8 cellular contexts compared by ENCODE assay signal in the genomic region with DNA sequence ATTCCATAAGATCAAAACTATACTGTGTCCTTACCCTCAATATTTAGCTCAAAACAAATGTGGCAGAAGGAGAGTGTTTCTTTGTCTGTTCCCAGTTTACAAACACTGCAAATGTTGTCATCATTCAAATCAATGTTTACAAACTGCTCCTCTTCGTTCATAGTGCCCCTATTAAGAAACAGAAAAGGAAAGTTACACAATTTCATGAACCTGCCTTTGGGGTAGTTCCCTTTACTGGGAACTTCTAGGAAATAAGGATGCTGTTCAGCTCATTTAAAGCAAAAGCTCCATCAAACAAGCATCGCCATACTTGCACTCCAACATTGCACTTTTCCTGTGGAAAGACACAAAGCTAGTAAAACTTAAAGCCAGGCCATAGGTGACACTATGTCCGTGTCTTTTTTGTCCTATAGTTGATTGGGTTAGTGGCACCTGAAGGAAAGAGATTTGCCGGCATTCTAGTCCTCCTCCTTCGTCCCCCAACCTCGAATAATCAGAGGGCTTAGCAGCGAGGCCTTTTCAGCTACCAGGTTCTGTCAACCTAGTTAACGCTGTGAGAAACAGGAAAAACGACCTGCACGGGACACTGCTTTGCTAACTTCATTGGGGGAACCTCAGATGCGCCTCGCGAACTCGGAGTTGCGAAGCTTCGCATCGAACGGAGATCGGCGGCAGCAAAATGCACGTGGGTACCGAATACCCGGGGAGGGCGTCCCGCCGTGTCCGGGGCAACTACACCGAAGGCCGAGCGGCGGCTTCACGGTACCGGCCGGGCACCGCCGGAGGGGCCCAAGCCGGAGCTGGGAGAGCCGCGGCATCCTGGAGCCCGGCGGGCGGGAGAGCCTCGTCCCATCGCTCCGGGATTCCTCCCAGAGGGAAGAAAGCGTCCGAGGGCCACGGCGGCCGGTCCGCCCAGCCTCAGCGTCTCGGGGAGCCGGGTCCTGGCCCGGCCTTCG. TPM values are rescaled to one million over a fixed set of nuclear protein-coding genes. Genes with fewer than 3 reads are reported as not detected.
DNase-seq lines count a peak whose midpoint lies in the region; ATAC-seq and TF ChIP-seq lines count a peak whose summit lies in the region.

No MANE protein-coding gene starts in this region.

- H3K27me3 ChIP-seq in esophagus muscularis mucosa (no peaks in the 10 kb centered on the region), subcutaneous abdominal adipose tissue (ENCODE audit: control insufficient read depth in 5 of 5, insufficient read depth in 4 of 5, low read length in 5 of 5) (no peaks in the 10 kb centered on the region)

- no peak for TF ChIP-seq CTCF in esophagus muscularis mucosa (IDR thresholded peaks at IDR 0.05)
- no peak for TF ChIP-seq CTCF in natural killer cell (IDR thresholded peaks at IDR 0.05)

- intact Hi-C loops in esophagus muscularis mucosa (cut with DNase I), result loop anchor here (10.0 kb wide), 1 partner anchor 86 kb away; no protein-coding TSS in a partner anchor
- intact Hi-C loops in natural killer cell (cut with micrococcal nuclease), result loop anchor here (1.0 to 10.0 kb wide), 4 partner anchors 25 to 206 kb away; a partner anchor contains a TSS

- H3K27ac ChIP-seq in esophagus muscularis mucosa (replicated peaks in 1 of 4), result peak overlapping the region; percentile 85 to 94 (median 93)
- H3K27ac ChIP-seq in subcutaneous abdominal adipose tissue (ENCODE audit: low read depth, low read length), result peak overlapping the region; percentile 84

- TF ChIP-seq POLR2A in esophagus muscularis mucosa (IDR thresholded peaks at IDR 0.05; ENCODE audit: low read depth), result no peak

- no peaks in the 10 kb centered on the region for H3K9me3 Mint-ChIP-seq in natural killer cell

- ATAC-seq in HG02885 (IDR thresholded peaks at IDR 0.05; ENCODE audit: poor library complexity, unreplicated experiment) (peak; percentile 14), natural killer cell (peak; percentile 8 to 19 (median 11))

- no peak for TF ChIP-seq EP300 in esophagus muscularis mucosa (IDR thresholded peaks at IDR 0.05)

- H3K4me1 ChIP-seq in esophagus muscularis mucosa, result peaks cover 18 to 30% (median 30%) of the 10 kb centered on the region in 4 donors
- peaks cover 0 to 24% (median 17%) of the 10 kb centered on the region in 5 donors for H3K4me1 ChIP-seq in subcutaneous abdominal adipose tissue (ENCODE audit: control insufficient read depth in 5 of 5, insufficient read depth in 5 of 5, low read length in 5 of 5)

- peak overlapping the region; percentile 5 to 93 (median 88) for H3K9ac ChIP-seq in subcutaneous abdominal adipose tissue (ENCODE audit: low read length in 5 of 5)

- H3K27ac Mint-ChIP-seq in natural killer cell, result peak overlapping the region; percentile 87 to 99

- H3K4me3 Mint-ChIP-seq in natural killer cell, result peak overlapping the region; percentile 92

- H3K4me1 Mint-ChIP-seq in natural killer cell, result peaks cover 41 to 45% of the 10 kb centered on the region in 2 donors

- 2% methylated on average over 17 of the region's 56 CpGs for WGBS in esophagus muscularis mucosa

- H3K4me3 ChIP-seq in esophagus muscularis mucosa, result peak overlapping the region; percentile 75 to 98 (median 92)
- peak overlapping the region; percentile 77 to 94 (median 91) for H3K4me3 ChIP-seq in subcutaneous abdominal adipose tissue (ENCODE audit: low read depth in 1 of 5, low read length in 5 of 5)

- H3K9me3 ChIP-seq in esophagus muscularis mucosa (no peaks in the 10 kb centered on the region), subcutaneous abdominal adipose tissue (ENCODE audit: control insufficient read depth in 5 of 5, low read length in 5 of 5) (no peaks in the 10 kb centered on the region)

- H3K36me3 ChIP-seq in esophagus muscularis mucosa (peaks cover 0 to 17% (median 0%) of the 10 kb centered on the region in 4 donors), subcutaneous abdominal adipose tissue (ENCODE audit: control insufficient read depth in 5 of 5, insufficient read depth in 5 of 5, low read length in 5 of 5) (peaks cover 0 to 8% (median 4%) of the 10 kb centered on the region in 5 donors)

- peaks cover 11% of the 10 kb centered on the region for H3K36me3 Mint-ChIP-seq in natural killer cell

- no peaks in the 10 kb centered on the region for H3K27me3 Mint-ChIP-seq in natural killer cell (ENCODE audit: low read depth in 2 of 2)

- peak; percentile 28 to 51 for DNase-seq in NCI-H524 (lab: John Stamatoyannopoulos, UW)
- no peak for DNase-seq in NCI-H524 treated with DMSO at 0.1 percent for 48 hours (lab: John Stamatoyannopoulos, UW)
- DNase-seq in NCI-H526 treated with DMSO at 0.1 percent for 48 hours (lab: John Stamatoyannopoulos, UW), result peak; percentile 55
- peak; percentile 30 for DNase-seq in activated T-cell treated with anti-CD3 and anti-CD28 coated beads for 4 hours
- no peak for DNase-seq in esophagus muscularis mucosa (ENCODE audit: extremely low spot score)
- DNase-seq in natural killer cell, result peak; percentile 41

RNA-seq across cellular contexts. Expression of a gene that starts 0.7 kb away (rescaled TPM):
- 10 to 100 TPM in 1 of 4 donors, 1 to 10 TPM in 3; 7.9 to 10.9 (median 9.1) TPM for total RNA-seq in esophagus muscularis mucosa
- total RNA-seq in natural killer cell, result 10 to 100 TPM; 40.9 to 59.4 (median 46.4) TPM

Comparison
In these comparisons a context has a peak if more than half of its experiments do, and no peak if none do; other contexts are left out.
1. DNase-seq: peak in NCI-H524 (2 of 2), NCI-H526 treated with DMSO at 0.1 percent for 48 hours (single experiment), activated T-cell treated with anti-CD3 and anti-CD28 coated beads for 4 hours (single experiment) and natural killer cell (single experiment); none in NCI-H524 treated with DMSO at 0.1 percent for 48 hours (single experiment) and esophagus muscularis mucosa (single experiment).